ENCODE assay signal across 12 cellular contexts in the genomic region with DNA sequence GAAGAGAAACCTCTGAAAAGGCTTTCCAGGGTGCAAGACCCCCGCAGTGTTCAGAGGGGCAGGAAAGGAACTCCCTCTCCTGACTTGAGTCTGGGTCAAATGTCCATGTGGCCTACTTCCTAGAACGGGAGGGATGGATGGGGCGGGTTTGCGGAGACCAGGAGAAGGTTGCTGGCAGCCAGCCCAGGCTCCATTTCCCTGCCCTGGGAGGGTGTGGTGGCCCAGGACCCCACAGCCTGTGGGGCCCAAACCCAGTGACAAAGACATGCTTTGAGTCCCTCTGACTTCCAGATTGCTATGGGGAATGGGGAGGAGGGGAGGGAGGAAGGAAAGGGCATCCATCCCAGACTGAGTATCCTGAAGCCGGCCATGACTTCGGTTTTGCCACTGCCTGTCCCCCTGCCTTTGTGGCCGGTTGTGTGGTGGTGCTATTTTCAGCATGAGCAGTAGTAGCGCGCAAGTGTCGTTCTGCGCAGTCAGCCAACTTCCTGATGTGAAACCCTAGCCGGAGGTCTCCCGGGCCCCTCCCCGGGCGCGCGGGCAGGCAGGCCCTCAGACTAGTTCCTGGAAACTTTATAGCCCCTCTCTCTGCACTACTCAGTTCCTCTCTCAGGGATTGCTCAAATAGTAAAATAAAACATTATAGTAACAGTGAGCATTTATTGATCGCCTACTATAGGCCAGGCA. TPM values are rescaled to one million over a fixed set of nuclear protein-coding genes. Genes with fewer than 3 reads are reported as not detected.
A peak's percentile ranks its signal among the peaks of the same experiment; 100 is the strongest.
DNase-seq lines count a peak whose midpoint lies in the region; ATAC-seq and TF ChIP-seq lines count a peak whose summit lies in the region.
"Had no signal": no experiment of that assay in that cellular context is flagged by ENCODE, and none has a peak within 500 bp of the region (broad histone marks: within the 10 kb centered on the region; RNA-seq: fewer than 3 reads in every experiment).

No MANE protein-coding gene starts in this region.

- no peaks in the 10 kb centered on the region for H3K36me3 Mint-ChIP-seq in activated T-helper 1 cell treated with anti-CD3 and anti-CD28 coated beads, Interleukin-12 subunit alpha, Interleukin-12 subunit beta, Interleukin-2, Interleukin-4 antibody, amounts not matched to agents 30 ng/mL and 10 ng/mL and 1 ng/mL, durations not matched to agents 14 hours and 24 hours and 36 hours (ENCODE audit: low read depth)

- intact Hi-C loops in mucosa of descending colon (cut with DNase I, micrococcal nuclease) (no loop called here), tibial artery (cut with DNase I; ENCODE audit: low total_unique reads) (no loop called here)
- intact Hi-C loops in activated T-helper 1 cell treated with anti-CD3 and anti-CD28 coated beads, Interleukin-12 subunit alpha, Interleukin-12 subunit beta, Interleukin-2, Interleukin-4 antibody, amounts not matched to agents 30 ng/mL and 10 ng/mL and 1 ng/mL, durations not matched to agents 14 hours and 24 hours and 36 hours (cut with micrococcal nuclease), result no loop called here

- H3K36me3 ChIP-seq in mucosa of descending colon (ENCODE audit: low read depth) (no peaks in the 10 kb centered on the region), tibial artery (no peaks in the 10 kb centered on the region)

- peaks cover 0 to 13% of the 10 kb centered on the region in 2 donors for H3K27me3 ChIP-seq in tibial artery

- TF ChIP-seq POLR2A in NB4 (IDR thresholded peaks at IDR 0.05; ENCODE audit: extremely low read depth, insufficient read length), result no peak

- peaks cover 14% of the 10 kb centered on the region for H3K4me1 ChIP-seq in mucosa of descending colon (ENCODE audit: low read depth)
- peaks cover 0 to 38% (median 26%) of the 10 kb centered on the region in 4 donors for H3K4me1 ChIP-seq in tibial artery

- H3K4me3 ChIP-seq in NB4 (ENCODE audit: low read depth, low read length), result no peak overlapping the region
- no peak overlapping the region for H3K4me3 ChIP-seq in mucosa of descending colon
- H3K4me3 ChIP-seq in tibial artery, result no peak overlapping the region

- H3K4me1 Mint-ChIP-seq in activated T-helper 1 cell treated with anti-CD3 and anti-CD28 coated beads, Interleukin-12 subunit alpha, Interleukin-12 subunit beta, Interleukin-2, Interleukin-4 antibody, amounts not matched to agents 30 ng/mL and 10 ng/mL and 1 ng/mL, durations not matched to agents 14 hours and 24 hours and 36 hours (ENCODE audit: low read depth), result no peaks in the 10 kb centered on the region

- H3K4me3 Mint-ChIP-seq in activated T-helper 1 cell treated with anti-CD3 and anti-CD28 coated beads, Interleukin-12 subunit alpha, Interleukin-12 subunit beta, Interleukin-2, Interleukin-4 antibody, amounts not matched to agents 30 ng/mL and 10 ng/mL and 1 ng/mL, durations not matched to agents 14 hours and 24 hours and 36 hours, result no peak overlapping the region
- H3K4me3 Mint-ChIP-seq: neural crest cell had no signal

- H3K9me3 Mint-ChIP-seq in activated T-helper 1 cell treated with anti-CD3 and anti-CD28 coated beads, Interleukin-12 subunit alpha, Interleukin-12 subunit beta, Interleukin-2, Interleukin-4 antibody, amounts not matched to agents 30 ng/mL and 10 ng/mL and 1 ng/mL, durations not matched to agents 14 hours and 24 hours and 36 hours, result no peaks in the 10 kb centered on the region
- H3K9me3 Mint-ChIP-seq: activated T-helper 2 cell treated with anti-CD3 and anti-CD28 coated beads, Interferon-gamma antibody, Interleukin-2, Interleukin-4, amounts not matched to agents 10 μg/mL and 5 μg/mL and 100 μg/mL, durations not matched to agents 14 hours and 24 hours and 36 hours; neural crest cell had no signal

- peaks cover 18% of the 10 kb centered on the region for H3K27me3 Mint-ChIP-seq in activated T-helper 1 cell treated with anti-CD3 and anti-CD28 coated beads, Interleukin-12 subunit alpha, Interleukin-12 subunit beta, Interleukin-2, Interleukin-4 antibody, amounts not matched to agents 30 ng/mL and 10 ng/mL and 1 ng/mL, durations not matched to agents 14 hours and 24 hours and 36 hours (ENCODE audit: insufficient read depth)

- peak overlapping the region; percentile 46 for H3K27ac ChIP-seq in caudate nucleus (ENCODE audit: low read depth, low read length)
- peak overlapping the region in 1 of 2 donors; percentile 48 for H3K27ac ChIP-seq in tibial artery

- no peak overlapping the region for H3K27ac Mint-ChIP-seq in activated T-helper 1 cell treated with anti-CD3 and anti-CD28 coated beads, Interleukin-12 subunit alpha, Interleukin-12 subunit beta, Interleukin-2, Interleukin-4 antibody, amounts not matched to agents 30 ng/mL and 10 ng/mL and 1 ng/mL, durations not matched to agents 14 hours and 24 hours and 36 hours
- H3K27ac Mint-ChIP-seq: activated T-helper 2 cell treated with anti-CD3 and anti-CD28 coated beads, Interferon-gamma antibody, Interleukin-2, Interleukin-4, amounts not matched to agents 10 μg/mL and 5 μg/mL and 100 μg/mL, durations not matched to agents 14 hours and 24 hours and 36 hours had no signal

- H3K9me3 ChIP-seq in mucosa of descending colon (no peaks in the 10 kb centered on the region), tibial artery (no peaks in the 10 kb centered on the region)

- peak; percentile 39 for ATAC-seq in mucosa of descending colon
- no peak for ATAC-seq in GM18868 (IDR thresholded peaks at IDR 0.05; ENCODE audit: unreplicated experiment)

- peak; percentile 83 for DNase-seq in NB4 (ENCODE audit: low read depth)
- peak in 13 of 61 donors; percentile 9 to 41 (median 22) for DNase-seq in caudate nucleus (lab: John Stamatoyannopoulos, UW)
- peak in 2 of 3 donors; percentile 48 to 51 for DNase-seq in mucosa of descending colon
- peak; percentile 39 to 68 for DNase-seq in tibial artery
- no peak for DNase-seq in DMS153 treated with DMSO at 0.1 percent for 48 hours (lab: John Stamatoyannopoulos, UW; ENCODE audit: unreplicated experiment)
- DNase-seq in central memory CD4-positive, alpha-beta T cell, result no peak
- DNase-seq in activated T-helper 1 cell treated with anti-CD3 and anti-CD28 coated beads, Interleukin-12 subunit alpha, Interleukin-12 subunit beta, Interleukin-2, Interleukin-4 antibody, amounts not matched to agents 30 ng/mL and 10 ng/mL and 1 ng/mL, durations not matched to agents 14 hours and 24 hours and 36 hours (ENCODE audit: low spot score), result no peak
- DNase-seq: cortex of kidney, glutamatergic neuron had no signal

- TF ChIP-seq CTCF in NB4 (IDR thresholded peaks at IDR 0.05; ENCODE audit: low read depth, low read length) (no peak), mucosa of descending colon (IDR thresholded peaks at IDR 0.05) (no peak), tibial artery (IDR thresholded peaks at IDR 0.05) (no peak)

RNA-seq across cellular contexts. Expression of a gene that starts 24.4 kb away (rescaled TPM):
- 10 to 100 TPM; 17.3 to 30.2 (median 24.4) TPM for total RNA-seq in mucosa of descending colon
- total RNA-seq in activated T-helper 1 cell treated with anti-CD3 and anti-CD28 coated beads, Interleukin-12 subunit alpha, Interleukin-12 subunit beta, Interleukin-2, Interleukin-4 antibody, amounts not matched to agents 30 ng/mL and 10 ng/mL and 1 ng/mL, durations not matched to agents 14 hours and 24 hours and 36 hours, result 16.0 and 17.3 TPM in 2 replicates

Comparison
In these comparisons a context has a peak if more than half of its experiments do, and no peak if none do; other contexts are left out.
1. DNase-seq: peak in NB4 (single experiment), mucosa of descending colon (2 of 3) and tibial artery (2 of 2); none in DMS153 treated with DMSO at 0.1 percent for 48 hours (single experiment), central memory CD4-positive, alpha-beta T cell (single experiment) and activated T-helper 1 cell treated with anti-CD3 and anti-CD28 coated beads, Interleukin-12 subunit alpha, Interleukin-12 subunit beta, Interleukin-2, Interleukin-4 antibody, amounts not matched to agents 30 ng/mL and 10 ng/mL and 1 ng/mL, durations not matched to agents 14 hours and 24 hours and 36 hours (single experiment).